In genomic region chr2:237615631-237616249, GRCh38 we compare ENCODE assay signal across 17 cellular contexts. TPM values are rescaled to one million over a fixed set of nuclear protein-coding genes. Genes with fewer than 3 reads are reported as not detected.
DNase-seq lines count a peak whose midpoint lies in the region; ATAC-seq and TF ChIP-seq lines count a peak whose summit lies in the region.
"Had no signal": no experiment of that assay in that cellular context is flagged by ENCODE, and none has a peak within 500 bp of the region (broad histone marks: within the 10 kb centered on the region; RNA-seq: fewer than 3 reads in every experiment).

No MANE protein-coding gene starts in this region.

- POLR2A ChIA-PET in activated CD4-positive, alpha-beta T cell treated with anti-CD3 and anti-CD28 coated beads, Interleukin-2, amount 10 ng/mL, durations not matched to agents 7 days and 5 days (lab: Charles Lee): no interaction called here
- POLR2A ChIA-PET in activated CD4-positive, alpha-beta T cell treated with anti-CD3 and anti-CD28 coated beads for 36 hours (lab: Charles Lee): no interaction called here

- H3K4me1 Mint-ChIP-seq in activated CD4-positive, alpha-beta T cell treated with anti-CD3 and anti-CD28 coated beads, Interleukin-2, amount 10 ng/mL, durations not matched to agents 7 days and 5 days: peaks cover 38% of the 10 kb centered on the region
- peaks cover 37% of the 10 kb centered on the region for H3K4me1 Mint-ChIP-seq in activated CD4-positive, alpha-beta T cell treated with anti-CD3 and anti-CD28 coated beads for 36 hours
- H3K4me1 Mint-ChIP-seq: nephron progenitor cell had no signal

- CTCF ChIA-PET in activated CD4-positive, alpha-beta T cell treated with anti-CD3 and anti-CD28 coated beads, Interleukin-2, amount 10 ng/mL, durations not matched to agents 7 days and 5 days (lab: Charles Lee): no interaction called here
- CTCF ChIA-PET in activated CD4-positive, alpha-beta T cell treated with anti-CD3 and anti-CD28 coated beads for 36 hours (lab: Charles Lee): interaction anchor here (0.8 kb wide), 2 partner anchors 53 to 874 kb away, joined by 3 read pairs; no protein-coding TSS in a partner anchor

- H3K9me3 ChIP-seq in heart right ventricle (no peaks in the 10 kb centered on the region), prostate gland (no peaks in the 10 kb centered on the region), aorta (ENCODE audit: control insufficient read depth, low read length) (no peaks in the 10 kb centered on the region)

- no peak for TF ChIP-seq CTCF in heart right ventricle (IDR thresholded peaks at IDR 0.05)
- TF ChIP-seq CTCF in prostate gland (IDR thresholded peaks at IDR 0.05): no peak

- DNase-seq in activated CD4-positive, alpha-beta T cell treated with anti-CD3 and anti-CD28 coated beads, Interleukin-2, amount 10 ng/mL, durations not matched to agents 7 days and 5 days: no peak
- no peak for DNase-seq in activated CD4-positive, alpha-beta T cell treated with anti-CD3 and anti-CD28 coated beads for 36 hours
- DNase-seq in heart right ventricle (no peak), prostate gland (ENCODE audit: low spot score) (no peak), aorta (no peak), NCI-H2196 treated with DMSO at 0.1 percent for 48 hours (lab: John Stamatoyannopoulos, UW; ENCODE audit: unreplicated experiment) (no peak), UCSD-AML1 (lab: John Stamatoyannopoulos, UW; ENCODE audit: unreplicated experiment) (no peak)
- DNase-seq: 8988T; activated T-cell treated with anti-CD3 and anti-CD28 coated beads, Interleukin-2, amount 50 U/mL, for 1 hour; GOT3; NCI-H1417; NCI-H748 treated with DMSO at 0.1 percent for 48 hours; nephron progenitor cell; stimulated activated naive CD4-positive, alpha-beta T cell had no signal

- peaks cover 15 to 63% (median 47%) of the 10 kb centered on the region in 9 donors for H3K4me1 ChIP-seq in heart right ventricle
- no peaks in the 10 kb centered on the region for H3K4me1 ChIP-seq in prostate gland (replicated peaks)
- H3K4me1 ChIP-seq in aorta (ENCODE audit: control insufficient read depth in 1 of 2, insufficient read depth in 2 of 2, low read length in 2 of 2): peaks cover 0 to 12% of the 10 kb centered on the region in 2 donors

- no peak for ATAC-seq in activated CD4-positive, alpha-beta T cell treated with anti-CD3 and anti-CD28 coated beads for 36 hours
- ATAC-seq in heart right ventricle: peak in 4 of 8 donors; percentile 9 to 40 (median 16)
- ATAC-seq in aorta (ENCODE audit: low FRiP score): peak; percentile 9
- no peak for ATAC-seq in HG02588 (IDR thresholded peaks at IDR 0.05; ENCODE audit: unreplicated experiment)

- intact Hi-C loops in activated CD4-positive, alpha-beta T cell treated with anti-CD3 and anti-CD28 coated beads for 36 hours (cut with DNase I, micrococcal nuclease): no loop called here
- intact Hi-C loops in heart right ventricle (cut with DNase I) (no loop called here), prostate gland (cut with DNase I) (no loop called here), aorta (cut with DNase I) (loop anchor here in 1 of 2 donors (2.0 kb wide), 1 partner anchor 15 kb away; no protein-coding TSS in a partner anchor)

- no peak overlapping the region for H3K4me3 ChIP-seq in heart right ventricle
- H3K4me3 ChIP-seq in prostate gland: no peak overlapping the region
- H3K4me3 ChIP-seq in aorta (ENCODE audit: low read length in 2 of 2): no peak overlapping the region

- peaks cover 6% of the 10 kb centered on the region for H3K27me3 Mint-ChIP-seq in activated CD4-positive, alpha-beta T cell treated with anti-CD3 and anti-CD28 coated beads, Interleukin-2, amount 10 ng/mL, durations not matched to agents 7 days and 5 days
- no peaks in the 10 kb centered on the region for H3K27me3 Mint-ChIP-seq in activated CD4-positive, alpha-beta T cell treated with anti-CD3 and anti-CD28 coated beads for 36 hours

- H3K27me3 ChIP-seq in heart right ventricle (no peaks in the 10 kb centered on the region), prostate gland (replicated peaks; ENCODE audit: insufficient read depth) (no peaks in the 10 kb centered on the region), aorta (ENCODE audit: control insufficient read depth in 1 of 2, insufficient read depth in 2 of 2, low read length in 1 of 2) (no peaks in the 10 kb centered on the region)

- H3K36me3 Mint-ChIP-seq in activated CD4-positive, alpha-beta T cell treated with anti-CD3 and anti-CD28 coated beads, Interleukin-2, amount 10 ng/mL, durations not matched to agents 7 days and 5 days (ENCODE audit: low read depth): no peaks in the 10 kb centered on the region
- H3K36me3 Mint-ChIP-seq in activated CD4-positive, alpha-beta T cell treated with anti-CD3 and anti-CD28 coated beads for 36 hours (ENCODE audit: low read depth): no peaks in the 10 kb centered on the region

- no peak for TF ChIP-seq POLR2A in prostate gland (IDR thresholded peaks at IDR 0.05)

- H3K36me3 ChIP-seq in heart right ventricle (no peaks in the 10 kb centered on the region), prostate gland (no peaks in the 10 kb centered on the region), aorta (ENCODE audit: control insufficient read depth in 1 of 2, insufficient read depth in 2 of 2, low read length in 1 of 2) (no peaks in the 10 kb centered on the region)

- peak overlapping the region; percentile 51 for H3K27ac Mint-ChIP-seq in activated CD4-positive, alpha-beta T cell treated with anti-CD3 and anti-CD28 coated beads, Interleukin-2, amount 10 ng/mL, durations not matched to agents 7 days and 5 days
- H3K27ac Mint-ChIP-seq in activated CD4-positive, alpha-beta T cell treated with anti-CD3 and anti-CD28 coated beads for 36 hours: no peak overlapping the region
- H3K27ac Mint-ChIP-seq: nephron progenitor cell had no signal

- H3K9me3 Mint-ChIP-seq in activated CD4-positive, alpha-beta T cell treated with anti-CD3 and anti-CD28 coated beads, Interleukin-2, amount 10 ng/mL, durations not matched to agents 7 days and 5 days: no peaks in the 10 kb centered on the region
- H3K9me3 Mint-ChIP-seq in activated CD4-positive, alpha-beta T cell treated with anti-CD3 and anti-CD28 coated beads for 36 hours (ENCODE audit: low read depth): no peaks in the 10 kb centered on the region
- H3K9me3 Mint-ChIP-seq: nephron progenitor cell had no signal

- WGBS in heart right ventricle, 2 donors: 35 to 45% methylated on average over 4 of the region's 4 CpGs
- 55% methylated on average over 4 of the region's 4 CpGs for WGBS in prostate gland
- WGBS in aorta, 2 donors: 33 to 34% methylated on average over 4 of the region's 4 CpGs

- H3K27ac ChIP-seq in heart right ventricle: peak overlapping the region; percentile 12 to 91 (median 86)
- peak overlapping the region; percentile 66 to 67 for H3K27ac ChIP-seq in prostate gland
- peak overlapping the region; percentile 86 to 93 for H3K27ac ChIP-seq in aorta (ENCODE audit: low read depth in 1 of 2, low read length in 2 of 2)
- H3K27ac ChIP-seq: epithelial cell of prostate had no signal

- H3K4me3 Mint-ChIP-seq in activated CD4-positive, alpha-beta T cell treated with anti-CD3 and anti-CD28 coated beads, Interleukin-2, amount 10 ng/mL, durations not matched to agents 7 days and 5 days: no peak overlapping the region
- H3K4me3 Mint-ChIP-seq in activated CD4-positive, alpha-beta T cell treated with anti-CD3 and anti-CD28 coated beads for 36 hours: no peak overlapping the region
- H3K4me3 Mint-ChIP-seq: nephron progenitor cell had no signal

RNA-seq across cellular contexts. Expression of gene LRRFIP1, which starts 11.6 kb away (rescaled TPM):
- 100 to 1,000 TPM; 187 to 196 TPM for total RNA-seq in activated CD4-positive, alpha-beta T cell treated with anti-CD3 and anti-CD28 coated beads, Interleukin-2, amount 10 ng/mL, durations not matched to agents 7 days and 5 days
- 100 to 1,000 TPM; 234 to 235 TPM for total RNA-seq in activated CD4-positive, alpha-beta T cell treated with anti-CD3 and anti-CD28 coated beads for 36 hours
- total RNA-seq in heart right ventricle: 100 to 1,000 TPM in 9 of 10 donors, 10 to 100 TPM in 1; 91.5 to 132 (median 112) TPM
- polyA plus RNA-seq in heart right ventricle: 100 to 1,000 TPM; 103 to 111 TPM
- total RNA-seq in prostate gland: 10 to 100 TPM; 66.1 to 73.1 TPM
- 100 to 1,000 TPM; 234 to 348 TPM for total RNA-seq in aorta
- 100 to 1,000 TPM; 100 to 105 TPM for polyA plus RNA-seq in aorta

RNA-seq across cellular contexts. Expression of gene RAB17, which starts 25.2 kb away (rescaled TPM):
- not detected for total RNA-seq in activated CD4-positive, alpha-beta T cell treated with anti-CD3 and anti-CD28 coated beads, Interleukin-2, amount 10 ng/mL, durations not matched to agents 7 days and 5 days
- total RNA-seq in activated CD4-positive, alpha-beta T cell treated with anti-CD3 and anti-CD28 coated beads for 36 hours: under 1 TPM; 0.18 to 0.30 TPM
- total RNA-seq in heart right ventricle (1 to 10 TPM; 1.9 to 6.9 (median 4.6) TPM), prostate gland (10 to 100 TPM; 12.6 to 13.6 TPM), aorta (1 to 10 TPM; 3.7 to 4.5 TPM)
- polyA plus RNA-seq in heart right ventricle (1 to 10 TPM; 4.8 to 7.6 TPM), aorta (10 to 100 TPM; 11.1 to 22.3 TPM)

RNA-seq across cellular contexts. Expression of gene PRLH, which starts 49.4 kb away (rescaled TPM):
- not detected for total RNA-seq in activated CD4-positive, alpha-beta T cell treated with anti-CD3 and anti-CD28 coated beads, Interleukin-2, amount 10 ng/mL, durations not matched to agents 7 days and 5 days
- not detected for total RNA-seq in activated CD4-positive, alpha-beta T cell treated with anti-CD3 and anti-CD28 coated beads for 36 hours
- not detected for total RNA-seq in heart right ventricle
- polyA plus RNA-seq in heart right ventricle: not detected
- not detected for total RNA-seq in prostate gland
- total RNA-seq in aorta: not detected
- polyA plus RNA-seq in aorta: not detected
- total RNA-seq: SK-MEL-5 had no signal
